ENCODE assay signal across 32 cellular contexts in genomic region chr5:58724992-58725391, GRCh38.
"Had no signal": no experiment of that assay in that cellular context is flagged by ENCODE, and none has a peak within 500 bp of the region (broad histone marks: within the 10 kb centered on the region; RNA-seq: fewer than 3 reads in every experiment).

No MANE protein-coding gene starts in this region.

- H3K27me3 ChIP-seq: adrenal gland, body of pancreas, brain microvascular endothelial cell, breast epithelium had no signal

- H3K4me3 ChIP-seq: adrenal gland, body of pancreas, breast epithelium had no signal

- H3K36me3 ChIP-seq: adrenal gland, brain microvascular endothelial cell, breast epithelium had no signal

- ATAC-seq: activated CD8-positive, alpha-beta T cell treated with anti-CD3 and anti-CD28 coated beads for 36 hours; activated naive CD4-positive, alpha-beta T cell treated with anti-CD3 and anti-CD28 coated beads, Interleukin-2, amount 50 U/mL, for 72 hours; activated T-cell treated with anti-CD3 and anti-CD28 coated beads, Interleukin-2, amount 50 U/mL, for 4 hours; activated T-cell treated with anti-CD3 and anti-CD28 coated beads, Interleukin-2, amount 50 U/mL, for 72 hours; activated T-helper 17 cell treated with anti-CD3 and anti-CD28 coated beads, Interleukin-2, amount 50 U/mL, for 72 hours; body of pancreas had no signal

- DNase-seq: activated B cell treated with CpG ODN at 0.5 μM for 24 hours; activated CD4-positive, alpha-beta memory T cell treated with anti-CD3 and anti-CD28 coated beads for 36 hours; activated CD4-positive, alpha-beta T cell treated with anti-CD3 and anti-CD28 coated beads for 4 hours; activated CD4-positive, alpha-beta T cell treated with anti-CD3 and anti-CD28 coated beads, Interleukin-2, amount 10 ng/mL, durations not matched to agents 24 days and 14 days; activated CD4-positive, alpha-beta T cell treated with anti-CD3 and anti-CD28 coated beads, Interleukin-2, amount 50 U/mL, for 1 hour; activated CD4-positive, alpha-beta T cell treated with anti-CD3 and anti-CD28 coated beads, Interleukin-2, amount 50 U/mL, for 4 hours; activated CD4-positive, CD25-positive, alpha-beta regulatory T cell treated with anti-CD3 and anti-CD28 coated beads, Interleukin-2, amount 50 U/mL, for 72 hours; activated CD8-positive, alpha-beta memory T cell treated with anti-CD3 and anti-CD28 coated beads, Interleukin-2, amount 50 U/mL, for 4 hours; activated CD8-positive, alpha-beta T cell treated with anti-CD3 and anti-CD28 coated beads for 36 hours; activated effector memory CD4-positive, alpha-beta T cell treated with anti-CD3 and anti-CD28 coated beads, Interleukin-2, amount 50 U/mL, for 16 hours; activated gamma-delta T cell treated with Interleukin-2 at 50 U/mL for 16 hours; activated naive CD4-positive, alpha-beta T cell; activated naive CD4-positive, alpha-beta T cell treated with anti-CD3 and anti-CD28 coated beads for 36 hours; activated naive CD4-positive, alpha-beta T cell treated with anti-CD3 and anti-CD28 coated beads, Interleukin-2, amount 50 U/mL, for 16 hours; activated naive CD8-positive, alpha-beta T cell treated with anti-CD3 and anti-CD28 coated beads for 36 hours; activated T-cell treated with anti-CD3 and anti-CD28 coated beads for 4 hours; activated T-cell treated with anti-CD3 and anti-CD28 coated beads, Interleukin-2, amount 50 U/mL, for 1 hour; activated T-cell treated with anti-CD3 and anti-CD28 coated beads, Interleukin-2, amount 50 U/mL, for 4 hours; activated T-cell treated with anti-CD3 and anti-CD28 coated beads, Interleukin-2, amount 50 U/mL, for 72 hours; adrenal gland; amniotic stem cell; aorta; body of pancreas; brain microvascular endothelial cell; central memory CD4-positive, alpha-beta T cell; T-helper 1 cell; T-helper 2 cell; T-helper 9 cell had no signal

- H3K4me1 ChIP-seq: adrenal gland, body of pancreas, breast epithelium had no signal

- H3K9me3 ChIP-seq: adrenal gland, body of pancreas had no signal

- H3K27ac ChIP-seq: adrenal gland, body of pancreas, brain microvascular endothelial cell, breast epithelium, VCaP had no signal
